ENCODE assay signal across 21 cellular contexts in genomic region chr5:122187426-122187825, GRCh38. TPM values are rescaled to one million over a fixed set of nuclear protein-coding genes. Genes with fewer than 3 reads are reported as not detected.
DNase-seq lines count a peak whose midpoint lies in the region; ATAC-seq and TF ChIP-seq lines count a peak whose summit lies in the region.
"Had no signal": no experiment of that assay in that cellular context is flagged by ENCODE, and none has a peak within 500 bp of the region (broad histone marks: within the 10 kb centered on the region; RNA-seq: fewer than 3 reads in every experiment).

No MANE protein-coding gene starts in this region.

- peak; percentile 69 for ATAC-seq in mucosa of descending colon
- no peak for ATAC-seq in HG03097 (IDR thresholded peaks at IDR 0.05; ENCODE audit: low FRiP score, unreplicated experiment)
- ATAC-seq: naive thymus-derived CD8-positive, alpha-beta T cell; stimulated activated naive CD8-positive, alpha-beta T cell treated with anti-CD3 and anti-CD28 coated beads, Interleukin-15, Interleukin-2, amounts not matched to agents 100 U/mL and 50 U/mL, for 24 hours had no signal

- intact Hi-C loops in mucosa of descending colon (cut with DNase I, micrococcal nuclease) = no loop called here

- H3K36me3 ChIP-seq in mucosa of descending colon (ENCODE audit: low read depth) = no peaks in the 10 kb centered on the region
- H3K36me3 ChIP-seq: pancreas, tibial artery, WERI-Rb-1 had no signal

- DNase-seq in Daoy (ENCODE audit: low read depth) = peak; percentile 91
- peak; percentile 99 for DNase-seq in NCI-H226
- DNase-seq in cardiac fibroblast (ENCODE audit: low read depth in 2 of 2) = peak; percentile 28 to 78
- DNase-seq in mucosa of descending colon = peak in 1 of 3 donors; percentile 71
- no peak for DNase-seq in glomerular visceral epithelial cell (ENCODE audit: extremely low spot score)
- DNase-seq in ACHN = no peak
- DNase-seq: activated CD4-positive, alpha-beta T cell treated with anti-CD3 and anti-CD28 coated beads, Interleukin-2, amount 50 U/mL, for 1 hour; activated CD8-positive, alpha-beta memory T cell treated with anti-CD3 and anti-CD28 coated beads, Interleukin-2, amount 50 U/mL, for 4 hours; foreskin fibroblast; mesendoderm; naive thymus-derived CD8-positive, alpha-beta T cell; NCI-H2029 treated with DMSO at 0.1 percent for 48 hours; pancreas; stimulated activated CD4-positive, alpha-beta T cell treated with anti-CD3 and anti-CD28 coated beads, Interleukin-2, amount 100 ng/mL, for 48 hours; stimulated activated naive CD8-positive, alpha-beta T cell treated with anti-CD3 and anti-CD28 coated beads, Interleukin-15, Interleukin-2, amounts not matched to agents 100 U/mL and 50 U/mL, for 24 hours; tibial artery; WERI-Rb-1 had no signal

- H3K4me1 ChIP-seq in mucosa of descending colon (ENCODE audit: low read depth) = peaks cover 14% of the 10 kb centered on the region
- H3K4me1 ChIP-seq: pancreas had no signal

- H3K4me3 ChIP-seq in cardiac fibroblast (replicated peaks in 1 of 2; ENCODE audit: low read depth in 2 of 2, low read length in 2 of 2) = no peak overlapping the region
- H3K4me3 ChIP-seq in mucosa of descending colon = no peak overlapping the region
- H3K4me3 ChIP-seq: pancreas, tibial artery had no signal

- in situ Hi-C loops in ACHN (cut with HindIII; ENCODE audit: low pct_ligation_motif_present, low pct_unique_long_range_greater_than_20kb, low sequenced_read_pairs) = no loop called here

- no peak for TF ChIP-seq CTCF in cardiac fibroblast (IDR thresholded peaks at IDR 0.05; ENCODE audit: low read depth, low read length)
- TF ChIP-seq CTCF in mucosa of descending colon (IDR thresholded peaks at IDR 0.05) = no peak

- no peaks in the 10 kb centered on the region for H3K9me3 ChIP-seq in mucosa of descending colon
- H3K9me3 ChIP-seq: pancreas, tibial artery had no signal

RNA-seq across cellular contexts. Expression of gene ZNF474, which starts 58.1 kb away (rescaled TPM):
- total RNA-seq in Daoy (2014; rRNA removed; shearing (Covaris generic)) = 0.92 and 1.8 TPM in 2 replicates
- under 1 TPM in 2 of 3 donors, not detected in 1; 0.28 to 0.61 TPM for total RNA-seq in mucosa of descending colon
- total RNA-seq: activated T-helper 2 cell treated with anti-CD3 and anti-CD28 coated beads, Interferon-gamma antibody, Interleukin-2, Interleukin-4, amounts not matched to agents 10 μg/mL and 5 μg/mL and 100 μg/mL, durations not matched to agents 14 hours and 24 hours and 36 hours; B cell; H1 had no signal

Comparison
In these comparisons a context has a peak if more than half of its experiments do, and no peak if none do; other contexts are left out.
1. DNase-seq: peak in Daoy (single experiment), NCI-H226 (single experiment) and cardiac fibroblast (2 of 2); none in glomerular visceral epithelial cell (single experiment) and ACHN (single experiment).